In the genomic region with DNA sequence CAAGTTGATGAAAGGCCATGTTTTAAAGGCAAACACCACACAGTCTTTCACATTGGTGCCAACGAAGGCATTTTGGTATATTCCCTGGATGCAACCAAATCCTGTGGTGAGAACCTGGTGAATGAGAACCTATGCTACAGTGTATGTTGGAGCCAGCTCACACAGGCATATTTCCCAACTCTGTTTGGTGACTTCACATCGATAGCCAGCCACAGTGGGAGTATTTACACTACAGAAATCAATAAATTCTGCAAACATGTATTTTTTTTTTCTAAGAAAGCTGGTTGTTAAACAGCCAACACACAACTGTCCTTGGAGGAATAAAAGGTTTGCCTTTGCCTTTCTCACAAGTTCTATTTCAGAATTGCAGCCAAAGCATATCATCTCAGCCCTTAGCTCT, we compare ENCODE assay signal across 1 cellular context.
TF ChIP-seq lines count a peak whose summit lies in the region.

No MANE protein-coding gene starts in this region.

TF ChIP-seq in HepG2, 621 proteins besides CTCF, POLR2A, EP300 and RAD21 (continued from another document):
- TF ChIP-seq, protein P1, sequence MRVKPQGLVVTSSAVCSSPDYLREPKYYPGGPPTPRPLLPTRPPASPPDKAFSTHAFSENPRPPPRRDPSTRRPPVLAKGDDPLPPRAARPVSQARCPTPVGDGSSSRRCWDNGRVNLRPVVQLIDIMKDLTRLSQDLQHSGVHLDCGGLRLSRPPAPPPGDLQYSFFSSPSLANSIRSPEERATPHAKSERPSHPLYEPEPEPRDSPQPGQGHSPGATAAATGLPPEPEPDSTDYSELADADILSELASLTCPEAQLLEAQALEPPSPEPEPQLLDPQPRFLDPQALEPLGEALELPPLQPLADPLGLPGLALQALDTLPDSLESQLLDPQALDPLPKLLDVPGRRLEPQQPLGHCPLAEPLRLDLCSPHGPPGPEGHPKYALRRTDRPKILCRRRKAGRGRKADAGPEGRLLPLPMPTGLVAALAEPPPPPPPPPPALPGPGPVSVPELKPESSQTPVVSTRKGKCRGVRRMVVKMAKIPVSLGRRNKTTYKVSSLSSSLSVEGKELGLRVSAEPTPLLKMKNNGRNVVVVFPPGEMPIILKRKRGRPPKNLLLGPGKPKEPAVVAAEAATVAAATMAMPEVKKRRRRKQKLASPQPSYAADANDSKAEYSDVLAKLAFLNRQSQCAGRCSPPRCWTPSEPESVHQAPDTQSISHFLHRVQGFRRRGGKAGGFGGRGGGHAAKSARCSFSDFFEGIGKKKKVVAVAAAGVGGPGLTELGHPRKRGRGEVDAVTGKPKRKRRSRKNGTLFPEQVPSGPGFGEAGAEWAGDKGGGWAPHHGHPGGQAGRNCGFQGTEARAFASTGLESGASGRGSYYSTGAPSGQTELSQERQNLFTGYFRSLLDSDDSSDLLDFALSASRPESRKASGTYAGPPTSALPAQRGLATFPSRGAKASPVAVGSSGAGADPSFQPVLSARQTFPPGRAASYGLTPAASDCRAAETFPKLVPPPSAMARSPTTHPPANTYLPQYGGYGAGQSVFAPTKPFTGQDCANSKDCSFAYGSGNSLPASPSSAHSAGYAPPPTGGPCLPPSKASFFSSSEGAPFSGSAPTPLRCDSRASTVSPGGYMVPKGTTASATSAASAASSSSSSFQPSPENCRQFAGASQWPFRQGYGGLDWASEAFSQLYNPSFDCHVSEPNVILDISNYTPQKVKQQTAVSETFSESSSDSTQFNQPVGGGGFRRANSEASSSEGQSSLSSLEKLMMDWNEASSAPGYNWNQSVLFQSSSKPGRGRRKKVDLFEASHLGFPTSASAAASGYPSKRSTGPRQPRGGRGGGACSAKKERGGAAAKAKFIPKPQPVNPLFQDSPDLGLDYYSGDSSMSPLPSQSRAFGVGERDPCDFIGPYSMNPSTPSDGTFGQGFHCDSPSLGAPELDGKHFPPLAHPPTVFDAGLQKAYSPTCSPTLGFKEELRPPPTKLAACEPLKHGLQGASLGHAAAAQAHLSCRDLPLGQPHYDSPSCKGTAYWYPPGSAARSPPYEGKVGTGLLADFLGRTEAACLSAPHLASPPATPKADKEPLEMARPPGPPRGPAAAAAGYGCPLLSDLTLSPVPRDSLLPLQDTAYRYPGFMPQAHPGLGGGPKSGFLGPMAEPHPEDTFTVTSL (CRISPR knock-in tag; IDR thresholded peaks at IDR 0.05; ENCODE audit: borderline replicate concordance): peak; percentile 72; the same call in 1 of the 2 replicates
- TF ChIP-seq HDAC1 (CRISPR knock-in tag; IDR thresholded peaks at IDR 0.05) (0 out of 2 replicates have a peak, but pooled peaks have one; percentile 26), KAT2B (IDR thresholded peaks at IDR 0.05; ENCODE audit: borderline replicate concordance, low read depth, low read length) (peak; percentile 93), ZNF253 (CRISPR knock-in tag; IDR thresholded peaks at IDR 0.05; ENCODE audit: borderline replicate concordance) (no peak), ZNF75D (CRISPR knock-in tag; IDR thresholded peaks at IDR 0.05; ENCODE audit: borderline replicate concordance) (no peak), KMT2B (CRISPR knock-in tag; IDR thresholded peaks at IDR 0.05) (no peak), ONECUT2 (CRISPR knock-in tag; IDR thresholded peaks at IDR 0.05) (peak; percentile 86)
- TF ChIP-seq, protein P2, sequence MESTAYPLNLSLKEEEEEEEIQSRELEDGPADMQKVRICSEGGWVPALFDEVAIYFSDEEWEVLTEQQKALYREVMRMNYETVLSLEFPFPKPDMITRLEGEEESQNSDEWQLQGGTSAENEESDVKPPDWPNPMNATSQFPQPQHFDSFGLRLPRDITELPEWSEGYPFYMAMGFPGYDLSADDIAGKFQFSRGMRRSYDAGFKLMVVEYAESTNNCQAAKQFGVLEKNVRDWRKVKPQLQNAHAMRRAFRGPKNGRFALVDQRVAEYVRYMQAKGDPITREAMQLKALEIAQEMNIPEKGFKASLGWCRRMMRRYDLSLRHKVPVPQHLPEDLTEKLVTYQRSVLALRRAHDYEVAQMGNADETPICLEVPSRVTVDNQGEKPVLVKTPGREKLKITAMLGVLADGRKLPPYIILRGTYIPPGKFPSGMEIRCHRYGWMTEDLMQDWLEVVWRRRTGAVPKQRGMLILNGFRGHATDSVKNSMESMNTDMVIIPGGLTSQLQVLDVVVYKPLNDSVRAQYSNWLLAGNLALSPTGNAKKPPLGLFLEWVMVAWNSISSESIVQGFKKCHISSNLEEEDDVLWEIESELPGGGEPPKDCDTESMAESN (CRISPR knock-in tag; conservative IDR thresholded peaks at IDR 0.05): no peak
- TF ChIP-seq, protein P3, sequence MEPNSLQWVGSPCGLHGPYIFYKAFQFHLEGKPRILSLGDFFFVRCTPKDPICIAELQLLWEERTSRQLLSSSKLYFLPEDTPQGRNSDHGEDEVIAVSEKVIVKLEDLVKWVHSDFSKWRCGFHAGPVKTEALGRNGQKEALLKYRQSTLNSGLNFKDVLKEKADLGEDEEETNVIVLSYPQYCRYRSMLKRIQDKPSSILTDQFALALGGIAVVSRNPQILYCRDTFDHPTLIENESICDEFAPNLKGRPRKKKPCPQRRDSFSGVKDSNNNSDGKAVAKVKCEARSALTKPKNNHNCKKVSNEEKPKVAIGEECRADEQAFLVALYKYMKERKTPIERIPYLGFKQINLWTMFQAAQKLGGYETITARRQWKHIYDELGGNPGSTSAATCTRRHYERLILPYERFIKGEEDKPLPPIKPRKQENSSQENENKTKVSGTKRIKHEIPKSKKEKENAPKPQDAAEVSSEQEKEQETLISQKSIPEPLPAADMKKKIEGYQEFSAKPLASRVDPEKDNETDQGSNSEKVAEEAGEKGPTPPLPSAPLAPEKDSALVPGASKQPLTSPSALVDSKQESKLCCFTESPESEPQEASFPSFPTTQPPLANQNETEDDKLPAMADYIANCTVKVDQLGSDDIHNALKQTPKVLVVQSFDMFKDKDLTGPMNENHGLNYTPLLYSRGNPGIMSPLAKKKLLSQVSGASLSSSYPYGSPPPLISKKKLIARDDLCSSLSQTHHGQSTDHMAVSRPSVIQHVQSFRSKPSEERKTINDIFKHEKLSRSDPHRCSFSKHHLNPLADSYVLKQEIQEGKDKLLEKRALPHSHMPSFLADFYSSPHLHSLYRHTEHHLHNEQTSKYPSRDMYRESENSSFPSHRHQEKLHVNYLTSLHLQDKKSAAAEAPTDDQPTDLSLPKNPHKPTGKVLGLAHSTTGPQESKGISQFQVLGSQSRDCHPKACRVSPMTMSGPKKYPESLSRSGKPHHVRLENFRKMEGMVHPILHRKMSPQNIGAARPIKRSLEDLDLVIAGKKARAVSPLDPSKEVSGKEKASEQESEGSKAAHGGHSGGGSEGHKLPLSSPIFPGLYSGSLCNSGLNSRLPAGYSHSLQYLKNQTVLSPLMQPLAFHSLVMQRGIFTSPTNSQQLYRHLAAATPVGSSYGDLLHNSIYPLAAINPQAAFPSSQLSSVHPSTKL (CRISPR knock-in tag; IDR thresholded peaks at IDR 0.05): peak; percentile 50
- TF ChIP-seq, protein P4, sequence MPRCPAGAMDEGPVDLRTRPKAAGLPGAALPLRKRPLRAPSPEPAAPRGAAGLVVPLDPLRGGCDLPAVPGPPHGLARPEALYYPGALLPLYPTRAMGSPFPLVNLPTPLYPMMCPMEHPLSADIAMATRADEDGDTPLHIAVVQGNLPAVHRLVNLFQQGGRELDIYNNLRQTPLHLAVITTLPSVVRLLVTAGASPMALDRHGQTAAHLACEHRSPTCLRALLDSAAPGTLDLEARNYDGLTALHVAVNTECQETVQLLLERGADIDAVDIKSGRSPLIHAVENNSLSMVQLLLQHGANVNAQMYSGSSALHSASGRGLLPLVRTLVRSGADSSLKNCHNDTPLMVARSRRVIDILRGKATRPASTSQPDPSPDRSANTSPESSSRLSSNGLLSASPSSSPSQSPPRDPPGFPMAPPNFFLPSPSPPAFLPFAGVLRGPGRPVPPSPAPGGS (CRISPR knock-in tag; IDR thresholded peaks at IDR 0.05): no peak
- TF ChIP-seq, protein P5, sequence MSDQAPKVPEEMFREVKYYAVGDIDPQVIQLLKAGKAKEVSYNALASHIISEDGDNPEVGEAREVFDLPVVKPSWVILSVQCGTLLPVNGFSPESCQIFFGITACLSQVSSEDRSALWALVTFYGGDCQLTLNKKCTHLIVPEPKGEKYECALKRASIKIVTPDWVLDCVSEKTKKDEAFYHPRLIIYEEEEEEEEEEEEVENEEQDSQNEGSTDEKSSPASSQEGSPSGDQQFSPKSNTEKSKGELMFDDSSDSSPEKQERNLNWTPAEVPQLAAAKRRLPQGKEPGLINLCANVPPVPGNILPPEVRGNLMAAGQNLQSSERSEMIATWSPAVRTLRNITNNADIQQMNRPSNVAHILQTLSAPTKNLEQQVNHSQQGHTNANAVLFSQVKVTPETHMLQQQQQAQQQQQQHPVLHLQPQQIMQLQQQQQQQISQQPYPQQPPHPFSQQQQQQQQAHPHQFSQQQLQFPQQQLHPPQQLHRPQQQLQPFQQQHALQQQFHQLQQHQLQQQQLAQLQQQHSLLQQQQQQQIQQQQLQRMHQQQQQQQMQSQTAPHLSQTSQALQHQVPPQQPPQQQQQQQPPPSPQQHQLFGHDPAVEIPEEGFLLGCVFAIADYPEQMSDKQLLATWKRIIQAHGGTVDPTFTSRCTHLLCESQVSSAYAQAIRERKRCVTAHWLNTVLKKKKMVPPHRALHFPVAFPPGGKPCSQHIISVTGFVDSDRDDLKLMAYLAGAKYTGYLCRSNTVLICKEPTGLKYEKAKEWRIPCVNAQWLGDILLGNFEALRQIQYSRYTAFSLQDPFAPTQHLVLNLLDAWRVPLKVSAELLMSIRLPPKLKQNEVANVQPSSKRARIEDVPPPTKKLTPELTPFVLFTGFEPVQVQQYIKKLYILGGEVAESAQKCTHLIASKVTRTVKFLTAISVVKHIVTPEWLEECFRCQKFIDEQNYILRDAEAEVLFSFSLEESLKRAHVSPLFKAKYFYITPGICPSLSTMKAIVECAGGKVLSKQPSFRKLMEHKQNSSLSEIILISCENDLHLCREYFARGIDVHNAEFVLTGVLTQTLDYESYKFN (CRISPR knock-in tag; conservative IDR thresholded peaks at IDR 0.05): 0 out of 2 replicates have a peak, but pooled peaks have one; percentile 19
- TF ChIP-seq, protein P6, sequence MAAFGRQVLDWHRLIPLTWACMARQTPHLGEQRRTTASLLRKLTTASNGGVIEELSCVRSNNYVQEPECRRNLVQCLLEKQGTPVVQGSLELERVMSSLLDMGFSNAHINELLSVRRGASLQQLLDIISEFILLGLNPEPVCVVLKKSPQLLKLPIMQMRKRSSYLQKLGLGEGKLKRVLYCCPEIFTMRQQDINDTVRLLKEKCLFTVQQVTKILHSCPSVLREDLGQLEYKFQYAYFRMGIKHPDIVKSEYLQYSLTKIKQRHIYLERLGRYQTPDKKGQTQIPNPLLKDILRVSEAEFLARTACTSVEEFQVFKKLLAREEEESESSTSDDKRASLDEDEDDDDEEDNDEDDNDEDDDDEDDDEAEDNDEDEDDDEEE (CRISPR knock-in tag; IDR thresholded peaks at IDR 0.05): no peak
- TF ChIP-seq, protein P7, sequence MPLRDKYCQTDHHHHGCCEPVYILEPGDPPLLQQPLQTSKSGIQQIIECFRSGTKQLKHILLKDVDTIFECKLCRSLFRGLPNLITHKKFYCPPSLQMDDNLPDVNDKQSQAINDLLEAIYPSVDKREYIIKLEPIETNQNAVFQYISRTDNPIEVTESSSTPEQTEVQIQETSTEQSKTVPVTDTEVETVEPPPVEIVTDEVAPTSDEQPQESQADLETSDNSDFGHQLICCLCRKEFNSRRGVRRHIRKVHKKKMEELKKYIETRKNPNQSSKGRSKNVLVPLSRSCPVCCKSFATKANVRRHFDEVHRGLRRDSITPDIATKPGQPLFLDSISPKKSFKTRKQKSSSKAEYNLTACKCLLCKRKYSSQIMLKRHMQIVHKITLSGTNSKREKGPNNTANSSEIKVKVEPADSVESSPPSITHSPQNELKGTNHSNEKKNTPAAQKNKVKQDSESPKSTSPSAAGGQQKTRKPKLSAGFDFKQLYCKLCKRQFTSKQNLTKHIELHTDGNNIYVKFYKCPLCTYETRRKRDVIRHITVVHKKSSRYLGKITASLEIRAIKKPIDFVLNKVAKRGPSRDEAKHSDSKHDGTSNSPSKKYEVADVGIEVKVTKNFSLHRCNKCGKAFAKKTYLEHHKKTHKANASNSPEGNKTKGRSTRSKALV (CRISPR knock-in tag; IDR thresholded peaks at IDR 0.05): no peak
TF ChIP-seq in HepG2: peak in this region for 16.
